ENCODE assay signal across 16 cellular contexts in genomic region chr2:86139981-86140380, GRCh38.
"Had no signal": no experiment of that assay in that cellular context is flagged by ENCODE, and none has a peak within 500 bp of the region (broad histone marks: within the 10 kb centered on the region; RNA-seq: fewer than 3 reads in every experiment).

No MANE protein-coding gene starts in this region.

- H3K4me3 Mint-ChIP-seq: activated naive CD4-positive, alpha-beta T cell treated with anti-CD3 and anti-CD28 coated beads, Interleukin-2, amount 50 U/mL, for 24 hours; activated T-helper 1 cell treated with anti-CD3 and anti-CD28 coated beads, Interleukin-12 subunit alpha, Interleukin-12 subunit beta, Interleukin-2, Interleukin-4 antibody, amounts not matched to agents 30 ng/mL and 10 ng/mL and 1 ng/mL, durations not matched to agents 14 hours and 24 hours and 36 hours; mesothelial cell of epicardium had no signal

- ATAC-seq: left cardiac atrium, lower lobe of right lung, right lobe of liver had no signal

- DNase-seq: activated CD4-positive, alpha-beta T cell treated with anti-CD3 and anti-CD28 coated beads for 48 hours; anterior cingulate cortex; dorsolateral prefrontal cortex; left cardiac atrium; lower lobe of right lung; nucleus accumbens; right lobe of liver; spleen; stimulated activated CD4-positive, alpha-beta T cell treated with anti-CD3 and anti-CD28 coated beads, Interleukin-1b, Interleukin-23, amount 100 ng/mL, for 48 hours; substantia nigra; transverse colon had no signal

- H3K4me1 ChIP-seq: esophagus muscularis mucosa, lower lobe of right lung, right lobe of liver, transverse colon had no signal

- H3K27ac ChIP-seq: esophagus muscularis mucosa, lower lobe of right lung, right lobe of liver, spleen, transverse colon, VCaP had no signal

- H3K27ac Mint-ChIP-seq: activated T-helper 1 cell treated with anti-CD3 and anti-CD28 coated beads, Interleukin-12 subunit alpha, Interleukin-12 subunit beta, Interleukin-2, Interleukin-4 antibody, amounts not matched to agents 30 ng/mL and 10 ng/mL and 1 ng/mL, durations not matched to agents 14 hours and 24 hours and 36 hours; mesothelial cell of epicardium had no signal

- H3K9me3 Mint-ChIP-seq: activated naive CD4-positive, alpha-beta T cell treated with anti-CD3 and anti-CD28 coated beads, Interleukin-2, amount 50 U/mL, for 24 hours; activated T-helper 1 cell treated with anti-CD3 and anti-CD28 coated beads, Interleukin-12 subunit alpha, Interleukin-12 subunit beta, Interleukin-2, Interleukin-4 antibody, amounts not matched to agents 30 ng/mL and 10 ng/mL and 1 ng/mL, durations not matched to agents 14 hours and 24 hours and 36 hours; mesothelial cell of epicardium had no signal

- H3K4me1 Mint-ChIP-seq: mesothelial cell of epicardium had no signal

- H3K27me3 ChIP-seq: dorsolateral prefrontal cortex, esophagus muscularis mucosa, right lobe of liver, spleen, transverse colon had no signal

- H3K27me3 Mint-ChIP-seq: activated naive CD4-positive, alpha-beta T cell treated with anti-CD3 and anti-CD28 coated beads, Interleukin-2, amount 50 U/mL, for 24 hours had no signal

- H3K4me3 ChIP-seq: dorsolateral prefrontal cortex, esophagus muscularis mucosa, lower lobe of right lung, right lobe of liver, spleen, transverse colon had no signal

- H3K9me3 ChIP-seq: esophagus muscularis mucosa, lower lobe of right lung, right lobe of liver, spleen, transverse colon had no signal
